In genomic region chr9:99259231-99259918, GRCh38 we compare ENCODE assay signal across 8 cellular contexts. TPM values are rescaled to one million over a fixed set of nuclear protein-coding genes. Genes with fewer than 3 reads are reported as not detected.
DNase-seq lines count a peak whose midpoint lies in the region; ATAC-seq and TF ChIP-seq lines count a peak whose summit lies in the region.

No MANE protein-coding gene starts in this region.

- no peaks in the 10 kb centered on the region for H3K27me3 Mint-ChIP-seq in CD4-positive, alpha-beta T cell
- no peaks in the 10 kb centered on the region for H3K27me3 Mint-ChIP-seq in activated CD4-positive, alpha-beta T cell treated with anti-CD3 and anti-CD28 coated beads, Interleukin-2, amount 10 ng/mL, durations not matched to agents 7 days and 5 days
- H3K27me3 Mint-ChIP-seq in endodermal cell (ENCODE audit: insufficient read depth), result peaks cover 3% of the 10 kb centered on the region

- H3K79me2 ChIP-seq in mesendoderm (ENCODE audit: control insufficient read depth, insufficient read depth, low read length), result no peaks in the 10 kb centered on the region

- no peak overlapping the region for H2BK5ac ChIP-seq in mesendoderm (ENCODE audit: low read length)

- no peak overlapping the region for H2AK5ac ChIP-seq in mesendoderm (ENCODE audit: low read length)

- intact Hi-C loops in CD4-positive, alpha-beta T cell (cut with DNase I, micrococcal nuclease), result no loop called here

- H3K23ac ChIP-seq in mesendoderm (ENCODE audit: low read length), result no peak overlapping the region

- H3K27ac ChIP-seq in CD4-positive, alpha-beta T cell (ENCODE audit: low read depth, low read length), result no peak overlapping the region
- no peak overlapping the region for H3K27ac ChIP-seq in endodermal cell (ENCODE audit: low read depth, low read length)
- no peak overlapping the region for H3K27ac ChIP-seq in mesendoderm (ENCODE audit: low read depth, low read length)
- peak overlapping the region; percentile 81 for H3K27ac ChIP-seq in substantia nigra (ENCODE audit: low read depth, low read length, poor library complexity, severe bottlenecking)

- H3K9me3 Mint-ChIP-seq in CD4-positive, alpha-beta T cell, result no peaks in the 10 kb centered on the region
- no peaks in the 10 kb centered on the region for H3K9me3 Mint-ChIP-seq in activated CD4-positive, alpha-beta T cell treated with anti-CD3 and anti-CD28 coated beads, Interleukin-2, amount 10 ng/mL, durations not matched to agents 7 days and 5 days
- H3K9me3 Mint-ChIP-seq in endodermal cell, result no peaks in the 10 kb centered on the region

- H3K4me1 ChIP-seq in endodermal cell (ENCODE audit: control insufficient read depth, insufficient read depth, low read length) (no peaks in the 10 kb centered on the region), mesendoderm (ENCODE audit: control insufficient read depth, low read depth, low read length) (peaks cover 7% of the 10 kb centered on the region)

- DNase-seq in CD4-positive, alpha-beta T cell, result peak; percentile 9 to 60 (median 24)
- peak; percentile 72 for DNase-seq in activated CD4-positive, alpha-beta T cell treated with anti-CD3 and anti-CD28 coated beads, Interleukin-2, amount 10 ng/mL, durations not matched to agents 7 days and 5 days
- DNase-seq in endodermal cell (peak; percentile 70), mesendoderm (peak; percentile 32), substantia nigra (lab: John Stamatoyannopoulos, UW) (peak; percentile 34 to 98 (median 81)), NCI-H69 (lab: John Stamatoyannopoulos, UW) (no peak)

- H3K27me3 ChIP-seq in CD4-positive, alpha-beta T cell (ENCODE audit: control insufficient read depth, insufficient read depth, low read length), result no peaks in the 10 kb centered on the region
- H3K27me3 ChIP-seq in endodermal cell (ENCODE audit: control insufficient read depth, insufficient read depth, low read length, poor library complexity, severe bottlenecking), result no peaks in the 10 kb centered on the region
- H3K27me3 ChIP-seq in mesendoderm (ENCODE audit: insufficient read depth, low read length, poor library complexity), result no peaks in the 10 kb centered on the region

- H3K4ac ChIP-seq in mesendoderm (ENCODE audit: low read depth, low read length), result no peak overlapping the region

- TF ChIP-seq CTCF in CD4-positive, alpha-beta T cell (IDR thresholded peaks at IDR 0.05), result no peak
- no peak for TF ChIP-seq CTCF in endodermal cell (conservative IDR thresholded peaks at IDR 0.05)

- H3K4me1 Mint-ChIP-seq in CD4-positive, alpha-beta T cell (ENCODE audit: low read depth), result peaks cover 19% of the 10 kb centered on the region
- H3K4me1 Mint-ChIP-seq in activated CD4-positive, alpha-beta T cell treated with anti-CD3 and anti-CD28 coated beads, Interleukin-2, amount 10 ng/mL, durations not matched to agents 7 days and 5 days, result peaks cover 20% of the 10 kb centered on the region
- peaks cover 4% of the 10 kb centered on the region for H3K4me1 Mint-ChIP-seq in endodermal cell

- no peak overlapping the region for H3K18ac ChIP-seq in mesendoderm (ENCODE audit: low read length)

- H3K9ac ChIP-seq in endodermal cell (ENCODE audit: extremely low read depth, low read length, poor library complexity, severe bottlenecking) (no peak overlapping the region), mesendoderm (ENCODE audit: low read length) (peak overlapping the region; percentile 12)

- no peak overlapping the region for H3K4me3 ChIP-seq in endodermal cell (ENCODE audit: low read length)
- H3K4me3 ChIP-seq in mesendoderm (ENCODE audit: low read length), result no peak overlapping the region

- H2BK15ac ChIP-seq in mesendoderm (replicated peaks; ENCODE audit: low read depth), result no peak overlapping the region

- peak; percentile 97 for ATAC-seq in CD4-positive, alpha-beta T cell (ENCODE audit: poor library complexity)
- peak; percentile 43 for ATAC-seq in HG03045 (IDR thresholded peaks at IDR 0.05; ENCODE audit: unreplicated experiment)
- no peak for ATAC-seq in HG03439 (IDR thresholded peaks at IDR 0.05; ENCODE audit: unreplicated experiment)

- WGBS in endodermal cell (ENCODE audit: insufficient coverage in 1 of 2, insufficient read length in 1 of 2), 2 experiments, result 82 to 87% methylated on average over 24 to 27 of the region's 27 CpGs
- no CpG with 5 or more reads among the region's 27 CpGs for WGBS in mesendoderm (ENCODE audit: extremely low coverage, insufficient coverage, low lambda C conversion rate)

- H3K79me1 ChIP-seq in mesendoderm (ENCODE audit: low read length), result no peaks in the 10 kb centered on the region

- H4K8ac ChIP-seq in mesendoderm (ENCODE audit: low read depth, low read length), result no peak overlapping the region

- H2BK120ac ChIP-seq in mesendoderm (ENCODE audit: low read depth, low read length), result no peak overlapping the region

- H3K36me3 Mint-ChIP-seq in CD4-positive, alpha-beta T cell (ENCODE audit: low read depth), result no peaks in the 10 kb centered on the region
- H3K36me3 Mint-ChIP-seq in activated CD4-positive, alpha-beta T cell treated with anti-CD3 and anti-CD28 coated beads, Interleukin-2, amount 10 ng/mL, durations not matched to agents 7 days and 5 days (ENCODE audit: low read depth), result no peaks in the 10 kb centered on the region
- H3K36me3 Mint-ChIP-seq in endodermal cell (ENCODE audit: low read depth), result no peaks in the 10 kb centered on the region

- H3K27ac Mint-ChIP-seq in CD4-positive, alpha-beta T cell, result peak overlapping the region; percentile 60
- H3K27ac Mint-ChIP-seq in activated CD4-positive, alpha-beta T cell treated with anti-CD3 and anti-CD28 coated beads, Interleukin-2, amount 10 ng/mL, durations not matched to agents 7 days and 5 days, result peak overlapping the region; percentile 89
- H3K27ac Mint-ChIP-seq in endodermal cell, result no peak overlapping the region

- POLR2A ChIA-PET in CD4-positive, alpha-beta T cell (lab: Charles Lee), result interaction anchor here (0.6 to 2.0 kb wide), 3 partner anchors 28 to 188 kb away, joined by 3 to 19 read pairs (median 4); partner anchors contain the start of genes ALG2 and SEC61B
- POLR2A ChIA-PET in activated CD4-positive, alpha-beta T cell treated with anti-CD3 and anti-CD28 coated beads, Interleukin-2, amount 10 ng/mL, durations not matched to agents 7 days and 5 days (lab: Charles Lee), result no interaction called here

- H3K4me2 ChIP-seq in mesendoderm (ENCODE audit: low read length), result peak overlapping the region; percentile 32

- peak overlapping the region; percentile 53 for H3K56ac ChIP-seq in mesendoderm (ENCODE audit: low read length)

- H3K36me3 ChIP-seq in endodermal cell (ENCODE audit: control insufficient read depth, insufficient read depth, low read length) (no peaks in the 10 kb centered on the region), mesendoderm (ENCODE audit: control insufficient read depth, insufficient read depth, low read length) (no peaks in the 10 kb centered on the region)

- H3K4me3 Mint-ChIP-seq in CD4-positive, alpha-beta T cell, result peak overlapping the region; percentile 65
- no peak overlapping the region for H3K4me3 Mint-ChIP-seq in activated CD4-positive, alpha-beta T cell treated with anti-CD3 and anti-CD28 coated beads, Interleukin-2, amount 10 ng/mL, durations not matched to agents 7 days and 5 days
- H3K4me3 Mint-ChIP-seq in endodermal cell, result no peak overlapping the region

- H4K5ac ChIP-seq in mesendoderm (ENCODE audit: low read length), result no peak overlapping the region

- no peaks in the 10 kb centered on the region for H3K9me3 ChIP-seq in CD4-positive, alpha-beta T cell (ENCODE audit: control insufficient read depth, low read length)
- H3K9me3 ChIP-seq in endodermal cell (ENCODE audit: control insufficient read depth, low read length), result no peaks in the 10 kb centered on the region

- CTCF ChIA-PET in CD4-positive, alpha-beta T cell (lab: Charles Lee), result no interaction called here
- CTCF ChIA-PET in activated CD4-positive, alpha-beta T cell treated with anti-CD3 and anti-CD28 coated beads, Interleukin-2, amount 10 ng/mL, durations not matched to agents 7 days and 5 days (lab: Charles Lee), result interaction anchor here (0.6 to 1.4 kb wide), 6 partner anchors 10 to 1179 kb away, joined by 3 to 4 read pairs (median 3); no protein-coding TSS in a partner anchor

RNA-seq across cellular contexts. Expression of gene SEC61B, which starts 37.3 kb away (rescaled TPM):
- 10 to 100 TPM; 83.4 to 84.2 TPM for total RNA-seq in CD4-positive, alpha-beta T cell
- total RNA-seq in activated CD4-positive, alpha-beta T cell treated with anti-CD3 and anti-CD28 coated beads, Interleukin-2, amount 10 ng/mL, durations not matched to agents 7 days and 5 days, result 100 to 1,000 TPM; 104 to 116 TPM
- total RNA-seq in endodermal cell, result 100 to 1,000 TPM; 153 to 187 TPM
- polyA plus RNA-seq in endodermal cell (2013, experiment 1 of 2), result 189 TPM
- 214 TPM for polyA plus RNA-seq in endodermal cell (2013, experiment 2 of 2)
- polyA plus RNA-seq in mesendoderm (2013, experiment 1 of 2), result 561 TPM
- polyA plus RNA-seq in mesendoderm (2013, experiment 2 of 2), result 537 TPM

RNA-seq across cellular contexts. Expression of gene ALG2, which starts 37.6 kb away (rescaled TPM):
- 10 to 100 TPM; 18.1 to 19.9 TPM for total RNA-seq in CD4-positive, alpha-beta T cell
- 10 to 100 TPM; 21.2 to 30.5 TPM for total RNA-seq in activated CD4-positive, alpha-beta T cell treated with anti-CD3 and anti-CD28 coated beads, Interleukin-2, amount 10 ng/mL, durations not matched to agents 7 days and 5 days
- total RNA-seq in endodermal cell, result 10 to 100 TPM; 27.6 to 28.8 TPM
- 24.1 TPM for polyA plus RNA-seq in endodermal cell (2013, experiment 1 of 2)
- polyA plus RNA-seq in endodermal cell (2013, experiment 2 of 2), result 21.5 TPM
- polyA plus RNA-seq in mesendoderm (2013, experiment 1 of 2), result 31.2 TPM
- 31.0 TPM for polyA plus RNA-seq in mesendoderm (2013, experiment 2 of 2)
